Comparison of ENCODE assay signal across 1 cellular context in the genomic region with DNA sequence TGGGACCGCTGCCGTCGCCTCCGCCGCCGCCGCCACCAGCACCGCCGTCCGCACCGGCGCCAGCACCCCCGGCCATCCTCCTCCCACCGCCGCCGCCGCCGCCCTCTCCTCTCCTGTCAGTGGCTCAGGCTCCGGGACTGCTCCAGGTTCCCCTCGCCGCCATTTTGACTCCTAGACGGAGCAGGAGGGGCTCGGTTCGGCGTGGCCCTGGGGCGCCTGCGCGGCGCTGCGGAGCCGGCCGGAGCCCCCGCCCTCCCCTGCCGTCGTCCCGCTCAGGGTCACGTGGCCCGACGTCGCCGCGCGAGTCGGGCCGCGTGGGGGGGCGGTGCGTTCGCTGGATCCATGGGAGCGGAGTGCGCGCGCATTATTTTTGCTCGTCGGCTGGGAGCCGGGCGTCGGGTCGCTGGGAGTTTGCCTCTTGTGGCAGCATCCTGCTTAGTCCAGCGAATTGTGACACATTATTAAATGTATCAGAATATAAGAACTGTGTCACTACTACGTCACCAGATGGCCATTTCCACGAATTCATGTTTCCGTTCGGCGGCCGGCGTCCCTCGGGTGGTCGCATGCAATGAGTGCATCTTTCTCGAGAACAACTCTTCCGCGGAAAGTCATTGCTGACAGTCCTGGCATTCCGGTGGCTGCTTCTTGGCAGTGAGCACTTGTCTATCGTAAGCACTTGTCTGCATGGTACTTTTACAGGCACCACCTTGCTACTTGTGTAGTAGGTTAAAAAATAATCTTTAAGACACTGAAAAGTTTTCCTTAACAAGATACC.
TF ChIP-seq lines count a peak whose summit lies in the region.

Gene BTBD7 (minus strand): TSS at position 184 of the 778 bp plus-strand sequence. CDS start 36,985 bp downstream, outside the sequence.

TF ChIP-seq in GM12878, 131 proteins besides CTCF, POLR2A, EP300 and RAD21 (continued from another document):
- TF ChIP-seq IKZF1 (conservative IDR thresholded peaks at IDR 0.05) (peak; percentile 64), ATF2 (IDR thresholded peaks at IDR 0.05; ENCODE audit: low read length) (no peak), IKZF2 (IDR thresholded peaks at IDR 0.05) (peak in 1 of 2 experiments; percentile 26; a peak in 2 of 4 replicates), MTA2 (IDR thresholded peaks at IDR 0.05; ENCODE audit: low read depth) (peak; percentile 22; the same call in 1 of the 2 replicates), STAT3 (IDR thresholded peaks at IDR 0.05; ENCODE audit: low read depth, low read length) (no peak), NBN (IDR thresholded peaks at IDR 0.05) (peak; percentile 59; the same call in 1 of the 2 replicates), CREM (IDR thresholded peaks at IDR 0.05; ENCODE audit: low read depth) (peak; percentile 64; the same call in 1 of the 2 replicates), POLR2AphosphoS5 (IDR thresholded peaks at IDR 0.05; ENCODE audit: low read length) (peak; percentile 42), BCL11A (IDR thresholded peaks at IDR 0.05; ENCODE audit: low read depth, low read length) (no peak), NFXL1 (IDR thresholded peaks at IDR 0.05; ENCODE audit: borderline replicate concordance) (no peak), RCOR1 (conservative IDR thresholded peaks at IDR 0.05; ENCODE audit: low read depth, low read length) (0 out of 2 replicates have a peak, but pooled peaks have one; percentile 17), NFIC (IDR thresholded peaks at IDR 0.05; ENCODE audit: low read depth, low read length) (0 out of 2 replicates have a peak, but pooled peaks have one; percentile 30), POLR2AphosphoS2 (IDR thresholded peaks at IDR 0.05; ENCODE audit: low read depth, low read length) (peak; percentile 48; the same call in 1 of the 2 replicates), EED (IDR thresholded peaks at IDR 0.05; ENCODE audit: low read depth) (no peak), BACH1 (IDR thresholded peaks at IDR 0.05; ENCODE audit: borderline replicate concordance) (peak; percentile 29; the same call in 1 of the 2 replicates), CHD1 (IDR thresholded peaks at IDR 0.05; ENCODE audit: low read depth, low read length) (no peak), EGR1 (IDR thresholded peaks at IDR 0.05; ENCODE audit: borderline replicate concordance in 1 of 2, low read depth in 2 of 2, low read length in 2 of 2) (peak in 1 of 2 experiments; percentile 81; a peak in 1 of 3 replicates), CREB1 (IDR thresholded peaks at IDR 0.05; ENCODE audit: low read depth) (peak; percentile 89), ZSCAN29 (IDR thresholded peaks at IDR 0.05) (no peak), LARP7 (IDR thresholded peaks at IDR 0.05) (peak; percentile 45; the same call in 1 of the 2 replicates), RB1 (IDR thresholded peaks at IDR 0.05; ENCODE audit: borderline replicate concordance) (no peak), SRF (IDR thresholded peaks at IDR 0.05; ENCODE audit: low read depth in 2 of 2, low read length in 2 of 2) (no peak), RELA (IDR thresholded peaks at IDR 0.05; ENCODE audit: borderline replicate concordance, partially characterized antibody) (peak; percentile 26), HCFC1 (IDR thresholded peaks at IDR 0.05; ENCODE audit: low read length) (0 out of 2 replicates have a peak, but pooled peaks have one; percentile 33), SIN3A (IDR thresholded peaks at IDR 0.05; ENCODE audit: low read depth, low read length) (0 out of 2 replicates have a peak, but pooled peaks have one; percentile 21), JUND (IDR thresholded peaks at IDR 0.05; ENCODE audit: low read depth, low read length) (no peak), RAD51 (IDR thresholded peaks at IDR 0.05) (peak; percentile 59)
- TF ChIP-seq, protein P1, sequence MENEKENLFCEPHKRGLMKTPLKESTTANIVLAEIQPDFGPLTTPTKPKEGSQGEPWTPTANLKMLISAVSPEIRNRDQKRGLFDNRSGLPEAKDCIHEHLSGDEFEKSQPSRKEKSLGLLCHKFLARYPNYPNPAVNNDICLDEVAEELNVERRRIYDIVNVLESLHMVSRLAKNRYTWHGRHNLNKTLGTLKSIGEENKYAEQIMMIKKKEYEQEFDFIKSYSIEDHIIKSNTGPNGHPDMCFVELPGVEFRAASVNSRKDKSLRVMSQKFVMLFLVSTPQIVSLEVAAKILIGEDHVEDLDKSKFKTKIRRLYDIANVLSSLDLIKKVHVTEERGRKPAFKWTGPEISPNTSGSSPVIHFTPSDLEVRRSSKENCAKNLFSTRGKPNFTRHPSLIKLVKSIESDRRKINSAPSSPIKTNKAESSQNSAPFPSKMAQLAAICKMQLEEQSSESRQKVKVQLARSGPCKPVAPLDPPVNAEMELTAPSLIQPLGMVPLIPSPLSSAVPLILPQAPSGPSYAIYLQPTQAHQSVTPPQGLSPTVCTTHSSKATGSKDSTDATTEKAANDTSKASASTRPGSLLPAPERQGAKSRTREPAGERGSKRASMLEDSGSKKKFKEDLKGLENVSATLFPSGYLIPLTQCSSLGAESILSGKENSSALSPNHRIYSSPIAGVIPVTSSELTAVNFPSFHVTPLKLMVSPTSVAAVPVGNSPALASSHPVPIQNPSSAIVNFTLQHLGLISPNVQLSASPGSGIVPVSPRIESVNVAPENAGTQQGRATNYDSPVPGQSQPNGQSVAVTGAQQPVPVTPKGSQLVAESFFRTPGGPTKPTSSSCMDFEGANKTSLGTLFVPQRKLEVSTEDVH (IDR thresholded peaks at IDR 0.05; ENCODE audit: low read depth, partially characterized antibody), result peak; percentile 26
